ENCODE assay signal across 31 cellular contexts in genomic region chr12:75600146-75600545, GRCh38.
"Had no signal": no experiment of that assay in that cellular context is flagged by ENCODE, and none has a peak within 500 bp of the region (broad histone marks: within the 10 kb centered on the region; RNA-seq: fewer than 3 reads in every experiment).

No MANE protein-coding gene starts in this region.

- H3K4me3 Mint-ChIP-seq: natural killer cell; nephron; neural progenitor cell; stimulated activated memory B cell treated with anti-CD40 and anti-IgM and Interleukin-4, amounts not matched to agents 10 μg/mL and 1 μg/mL and 100 μg/mL, for 72 hours; stimulated activated naive CD8-positive, alpha-beta T cell treated with anti-CD3 and anti-CD28 coated beads, Interleukin-15, amount 100 ng/mL, for 72 hours; type B pancreatic cell had no signal

- ATAC-seq: natural killer cell; psoas muscle; right cardiac atrium; sciatic nerve; stimulated activated memory B cell treated with anti-CD40 and anti-IgM and Interleukin-4, amounts not matched to agents 10 μg/mL and 1 μg/mL and 100 μg/mL, for 72 hours; stimulated activated naive CD8-positive, alpha-beta T cell treated with anti-CD3 and anti-CD28 coated beads, Interleukin-15, amount 100 ng/mL, for 72 hours; stimulated activated naive CD8-positive, alpha-beta T cell treated with anti-CD3 and anti-CD28 coated beads, Interleukin-15, Interleukin-2, amounts not matched to agents 100 U/mL and 50 U/mL, for 24 hours; upper lobe of right lung had no signal

- H3K9me3 ChIP-seq: ovary, psoas muscle, spleen, suprapubic skin, testis, tibial artery, transverse colon, upper lobe of right lung, uterus had no signal

- H3K36me3 ChIP-seq: neural progenitor cell, ovary, spleen, suprapubic skin, tibial artery, transverse colon, upper lobe of right lung, uterus had no signal

- H3K9me3 Mint-ChIP-seq: natural killer cell; stimulated activated memory B cell treated with anti-CD40 and anti-IgM and Interleukin-4, amounts not matched to agents 10 μg/mL and 1 μg/mL and 100 μg/mL, for 72 hours; stimulated activated naive CD8-positive, alpha-beta T cell treated with anti-CD3 and anti-CD28 coated beads, Interleukin-15, amount 100 ng/mL, for 72 hours had no signal

- H3K27ac Mint-ChIP-seq: natural killer cell; neural progenitor cell; progenitor cell of endocrine pancreas; stimulated activated memory B cell treated with anti-CD40 and anti-IgM and Interleukin-4, amounts not matched to agents 10 μg/mL and 1 μg/mL and 100 μg/mL, for 72 hours; stimulated activated naive CD8-positive, alpha-beta T cell treated with anti-CD3 and anti-CD28 coated beads, Interleukin-15, amount 100 ng/mL, for 72 hours; type B pancreatic cell had no signal

- DNase-seq: natural killer cell; occipital lobe; ovary; posterior cingulate gyrus; psoas muscle; spleen; stimulated activated CD4-positive, alpha-beta T cell treated with anti-CD3 and anti-CD28 coated beads, Interleukin-12 subunit alpha, Interleukin-12 subunit beta, amount 100 ng/mL, for 4 hours; stimulated activated CD4-positive, alpha-beta T cell treated with anti-CD3 and anti-CD28 coated beads, Interleukin-1b, Interleukin-23, amount 100 ng/mL, for 48 hours; stimulated activated CD4-positive, alpha-beta T cell treated with anti-CD3 and anti-CD28 coated beads, Interleukin-4, amount 100 ng/mL, for 1 hour; stimulated activated CD4-positive, alpha-beta T cell treated with anti-CD3 and anti-CD28 coated beads, Interleukin-4, amount 100 ng/mL, for 4 hours; stimulated activated CD8-positive, alpha-beta memory T cell treated with anti-CD3 and anti-CD28 coated beads, Interleukin-4, amount 100 ng/mL, for 48 hours; stimulated activated naive CD4-positive, alpha-beta T cell; stimulated activated naive CD8-positive, alpha-beta T cell treated with anti-CD3 and anti-CD28 coated beads, Interleukin-15, amount 100 ng/mL, for 72 hours; stimulated activated naive CD8-positive, alpha-beta T cell treated with anti-CD3 and anti-CD28 coated beads, Interleukin-15, Interleukin-2, amounts not matched to agents 100 U/mL and 50 U/mL, for 24 hours; substantia nigra; testis; tibial artery; transverse colon; upper lobe of right lung; uterus had no signal

- H3K27ac ChIP-seq: neural progenitor cell, ovary, parathyroid adenoma, psoas muscle, skin epidermis, spleen, suprapubic skin, testis, tibial artery, transverse colon, upper lobe of right lung, uterus had no signal

- H3K4me1 ChIP-seq: neural progenitor cell, parathyroid adenoma, psoas muscle, spleen, suprapubic skin, testis, transverse colon, upper lobe of right lung, uterus had no signal

- H3K4me3 ChIP-seq: neural progenitor cell, ovary, psoas muscle, skin epidermis, smooth muscle cell, spleen, suprapubic skin, testis, tibial artery, transverse colon, upper lobe of right lung, uterus had no signal

- H3K27me3 ChIP-seq: neural progenitor cell, ovary, spleen, suprapubic skin, testis, tibial artery, transverse colon, upper lobe of right lung, uterus had no signal

- H3K27me3 Mint-ChIP-seq: progenitor cell of endocrine pancreas; stimulated activated memory B cell treated with anti-CD40 and anti-IgM and Interleukin-4, amounts not matched to agents 10 μg/mL and 1 μg/mL and 100 μg/mL, for 72 hours; type B pancreatic cell had no signal

- H3K4me1 Mint-ChIP-seq: natural killer cell; neural progenitor cell; stimulated activated memory B cell treated with anti-CD40 and anti-IgM and Interleukin-4, amounts not matched to agents 10 μg/mL and 1 μg/mL and 100 μg/mL, for 72 hours; stimulated activated naive CD8-positive, alpha-beta T cell treated with anti-CD3 and anti-CD28 coated beads, Interleukin-15, amount 100 ng/mL, for 72 hours had no signal

- H3K36me3 Mint-ChIP-seq: natural killer cell; stimulated activated memory B cell treated with anti-CD40 and anti-IgM and Interleukin-4, amounts not matched to agents 10 μg/mL and 1 μg/mL and 100 μg/mL, for 72 hours; type B pancreatic cell had no signal
